In genomic region chr3:45795509-45795881, GRCh38 we compare ENCODE assay signal across 12 cellular contexts. TPM values are rescaled to one million over a fixed set of nuclear protein-coding genes. Genes with fewer than 3 reads are reported as not detected.
DNase-seq lines count a peak whose midpoint lies in the region; ATAC-seq, FAIRE-seq and TF ChIP-seq lines count a peak whose summit lies in the region.
"Had no signal": no experiment of that assay in that cellular context is flagged by ENCODE, and none has a peak within 500 bp of the region (broad histone marks: within the 10 kb centered on the region; RNA-seq: fewer than 3 reads in every experiment).

No MANE protein-coding gene starts in this region.

- POLR2A ChIA-PET in activated CD8-positive, alpha-beta T cell treated with anti-CD3 and anti-CD28 coated beads, Interleukin-2, amount 10 ng/mL, durations not matched to agents 7 days and 5 days (lab: Charles Lee) = no interaction called here

- H3K27me3 ChIP-seq in GM23248 (replicated peaks; ENCODE audit: insufficient read depth) = peaks cover 84% of the 10 kb centered on the region
- peaks cover 39% of the 10 kb centered on the region for H3K27me3 ChIP-seq in hepatocyte

- peaks cover 68% of the 10 kb centered on the region for H3K27me3 Mint-ChIP-seq in activated CD8-positive, alpha-beta T cell treated with anti-CD3 and anti-CD28 coated beads, Interleukin-2, amount 10 ng/mL, durations not matched to agents 7 days and 5 days (ENCODE audit: low read depth)

- DNase-seq in GM23248 = peak; percentile 27
- no peak for DNase-seq in activated CD8-positive, alpha-beta T cell treated with anti-CD3 and anti-CD28 coated beads, Interleukin-2, amount 10 ng/mL, durations not matched to agents 7 days and 5 days
- DNase-seq in hepatocyte (ENCODE audit: low spot score) = no peak
- no peak for DNase-seq in retinal pigment epithelial cell (ENCODE audit: low read depth)
- DNase-seq in GF-D8 (lab: John Stamatoyannopoulos, UW) = no peak
- DNase-seq in H54 (ENCODE audit: insufficient read length, low spot score) = no peak
- DNase-seq: EL, KG1, NCI-H446 treated with DMSO at 0.1 percent for 48 hours had no signal

- no peak for TF ChIP-seq POLR2A in H54 (IDR thresholded peaks at IDR 0.05; ENCODE audit: low read depth, low read length)

- H3K9me3 ChIP-seq in GM23248 (ENCODE audit: low read depth) (no peaks in the 10 kb centered on the region), hepatocyte (ENCODE audit: low read depth) (no peaks in the 10 kb centered on the region)

- H3K9me2 ChIP-seq in GM23248 (ENCODE audit: insufficient read depth) (no peaks in the 10 kb centered on the region), hepatocyte (replicated peaks; ENCODE audit: insufficient read depth) (no peaks in the 10 kb centered on the region)

- H3K27ac Mint-ChIP-seq in activated CD8-positive, alpha-beta T cell treated with anti-CD3 and anti-CD28 coated beads, Interleukin-2, amount 10 ng/mL, durations not matched to agents 7 days and 5 days = no peak overlapping the region

- FAIRE-seq in H54 (lab: Jason Lieb, UNC) = no peak

- no peaks in the 10 kb centered on the region for H3K79me2 ChIP-seq in GM23248 (ENCODE audit: insufficient read depth)
- H3K79me2 ChIP-seq in hepatocyte = no peaks in the 10 kb centered on the region

- H3K27ac ChIP-seq in GM23248 (no peak overlapping the region), hepatocyte (no peak overlapping the region)
- H3K27ac ChIP-seq: epithelial cell of prostate had no signal

- no peak for ATAC-seq in activated CD8-positive, alpha-beta T cell treated with anti-CD3 and anti-CD28 coated beads, Interleukin-2, amount 10 ng/mL, durations not matched to agents 7 days and 5 days
- no peak for ATAC-seq in HG03139 (IDR thresholded peaks at IDR 0.05; ENCODE audit: unreplicated experiment)

- H3F3A ChIP-seq in GM23248 (ENCODE audit: insufficient read depth) = no peaks in the 10 kb centered on the region

- no peaks in the 10 kb centered on the region for H3K36me3 ChIP-seq in GM23248 (ENCODE audit: low read depth)
- H3K36me3 ChIP-seq in hepatocyte (replicated peaks; ENCODE audit: insufficient read depth, low read depth) = no peaks in the 10 kb centered on the region

- peaks cover 8% of the 10 kb centered on the region for H3K4me1 Mint-ChIP-seq in activated CD8-positive, alpha-beta T cell treated with anti-CD3 and anti-CD28 coated beads, Interleukin-2, amount 10 ng/mL, durations not matched to agents 7 days and 5 days (ENCODE audit: low read depth)

- H3K4me3 Mint-ChIP-seq in activated CD8-positive, alpha-beta T cell treated with anti-CD3 and anti-CD28 coated beads, Interleukin-2, amount 10 ng/mL, durations not matched to agents 7 days and 5 days = peak overlapping the region; percentile 51

- H3K4me1 ChIP-seq in GM23248 (ENCODE audit: insufficient read depth) (no peaks in the 10 kb centered on the region), hepatocyte (ENCODE audit: insufficient read depth) (peaks cover 4% of the 10 kb centered on the region)

- CTCF ChIA-PET in activated CD8-positive, alpha-beta T cell treated with anti-CD3 and anti-CD28 coated beads, Interleukin-2, amount 10 ng/mL, durations not matched to agents 7 days and 5 days (lab: Charles Lee) = no interaction called here

- no peak overlapping the region for H2AFZ ChIP-seq in GM23248
- H2AFZ ChIP-seq in hepatocyte = no peak overlapping the region

- H3K4me3 ChIP-seq in GM23248 (no peak overlapping the region), hepatocyte (peak overlapping the region; percentile 54), retinal pigment epithelial cell (ENCODE audit: low read length) (peak overlapping the region; percentile 83)

- H3K9ac ChIP-seq in GM23248 = no peak overlapping the region

- in situ Hi-C loops in GM23248 (cut with MboI) = no loop called here

- H3K4me2 ChIP-seq in GM23248 (ENCODE audit: unreplicated experiment) = no peak overlapping the region
- H3K4me2 ChIP-seq in hepatocyte = peak overlapping the region; percentile 89

- 12 to 20% methylated on average over 14 of the region's 14 CpGs for WGBS in GM23248 (ENCODE audit: low coverage in 1 of 2, low lambda C conversion rate in 2 of 2, missing lambda C conversion rate in 2 of 2), 2 experiments
- 18% methylated on average over 14 of the region's 14 CpGs for WGBS in hepatocyte (ENCODE audit: low lambda C conversion rate, missing lambda C conversion rate)

- no peak for TF ChIP-seq CTCF in hepatocyte (IDR thresholded peaks at IDR 0.05; ENCODE audit: poor library complexity)
- TF ChIP-seq CTCF in retinal pigment epithelial cell (conservative IDR thresholded peaks at IDR 0.05; ENCODE audit: low read depth, low read length) = no peak

- no peaks in the 10 kb centered on the region for H4K20me1 ChIP-seq in GM23248 (ENCODE audit: insufficient read depth)
- H4K20me1 ChIP-seq in hepatocyte (ENCODE audit: insufficient read depth, poor library complexity, severe bottlenecking) = no peaks in the 10 kb centered on the region

- no peaks in the 10 kb centered on the region for H3K36me3 Mint-ChIP-seq in activated CD8-positive, alpha-beta T cell treated with anti-CD3 and anti-CD28 coated beads, Interleukin-2, amount 10 ng/mL, durations not matched to agents 7 days and 5 days (ENCODE audit: low read depth)

- no peaks in the 10 kb centered on the region for H3K9me3 Mint-ChIP-seq in activated CD8-positive, alpha-beta T cell treated with anti-CD3 and anti-CD28 coated beads, Interleukin-2, amount 10 ng/mL, durations not matched to agents 7 days and 5 days (ENCODE audit: insufficient read depth)

RNA-seq across cellular contexts. Expression of gene SLC6A20, which starts 0.8 kb away (rescaled TPM):
- not detected in 2 replicates for total RNA-seq in GM23248 (2014; rRNA removed; shearing (Covaris generic))
- polyA plus RNA-seq in GM23248 (2016; fragmentation: Nextera tagmentation; extraction: Ambion mirVana) (not detected in 2 replicates), hepatocyte (3.7 and 5.7 TPM in 2 replicates)
- total RNA-seq in activated CD8-positive, alpha-beta T cell treated with anti-CD3 and anti-CD28 coated beads, Interleukin-2, amount 10 ng/mL, durations not matched to agents 7 days and 5 days = not detected
- 9.6 and 11.5 TPM in 2 replicates for total RNA-seq in hepatocyte
- total RNA-seq: myocyte had no signal

RNA-seq across cellular contexts. Expression of gene LZTFL1, which starts 46.4 kb away (rescaled TPM):
- total RNA-seq in GM23248 (2014; rRNA removed; shearing (Covaris generic)) = 18.3 and 21.8 TPM in 2 replicates
- polyA plus RNA-seq in GM23248 (2016; fragmentation: Nextera tagmentation; extraction: Ambion mirVana) (12.7 and 15.1 TPM in 2 replicates), hepatocyte (11.7 and 14.3 TPM in 2 replicates)
- total RNA-seq in activated CD8-positive, alpha-beta T cell treated with anti-CD3 and anti-CD28 coated beads, Interleukin-2, amount 10 ng/mL, durations not matched to agents 7 days and 5 days = 1 to 10 TPM; 5.1 to 6.7 TPM
- total RNA-seq in hepatocyte = 24.8 and 25.1 TPM in 2 replicates
